ENCODE assay signal across 18 cellular contexts in the genomic region with DNA sequence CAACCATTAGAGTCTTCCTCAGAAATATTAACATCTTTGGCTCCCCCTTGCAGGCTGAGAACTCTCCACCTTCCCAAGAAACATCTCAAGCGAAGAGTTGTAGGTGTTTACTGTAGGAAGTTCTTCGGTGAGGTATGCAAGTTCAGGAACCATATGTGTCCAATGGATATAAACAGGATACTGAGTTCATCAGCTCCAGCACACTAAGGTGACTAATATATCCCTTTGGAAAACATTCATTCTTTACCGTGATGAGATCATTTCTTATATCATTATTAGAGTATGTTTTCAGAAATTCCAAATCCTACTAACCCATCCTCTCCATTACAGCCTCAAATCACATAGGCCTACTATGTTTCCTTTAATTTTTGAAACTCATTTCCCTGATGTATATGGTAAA.
"Had no signal": no experiment of that assay in that cellular context is flagged by ENCODE, and none has a peak within 500 bp of the region (broad histone marks: within the 10 kb centered on the region; RNA-seq: fewer than 3 reads in every experiment).

No MANE protein-coding gene starts in this region.

- H3K36me3 ChIP-seq: brain microvascular endothelial cell, upper lobe of left lung had no signal

- H3K4me1 Mint-ChIP-seq: activated CD8-positive, alpha-beta memory T cell treated with anti-CD3 and anti-CD28 coated beads, Interleukin-2, amount 10 ng/mL, durations not matched to agents 7 days and 5 days had no signal

- H3K36me3 Mint-ChIP-seq: activated CD8-positive, alpha-beta memory T cell treated with anti-CD3 and anti-CD28 coated beads, Interleukin-2, amount 10 ng/mL, durations not matched to agents 7 days and 5 days; activated naive CD4-positive, alpha-beta T cell treated with anti-CD3 and anti-CD28 coated beads, Interleukin-2, amount 50 U/mL, for 72 hours; natural killer cell treated with Interleukin-12 subunit alpha and Interleukin-12 subunit beta and Interleukin-15 and Interleukin-18, amount 100 ng/mL, for 72 hours had no signal

- FAIRE-seq: endometrium had no signal

- H3K4me3 Mint-ChIP-seq: activated CD8-positive, alpha-beta memory T cell treated with anti-CD3 and anti-CD28 coated beads, Interleukin-2, amount 10 ng/mL, durations not matched to agents 7 days and 5 days; activated T-cell treated with anti-CD3 and anti-CD28 coated beads, Interleukin-2, amount 50 U/mL, for 4 hours; natural killer cell treated with Interleukin-12 subunit alpha and Interleukin-12 subunit beta and Interleukin-15 and Interleukin-18, amount 100 ng/mL, for 72 hours; stimulated activated naive CD8-positive, alpha-beta T cell treated with anti-CD3 and anti-CD28 coated beads, Interleukin-15, Interleukin-2, amounts not matched to agents 100 ng/mL and 50 ng/mL, for 24 hours had no signal

- H3K4me3 ChIP-seq: dorsolateral prefrontal cortex, upper lobe of left lung had no signal

- H3K9me3 Mint-ChIP-seq: activated T-cell treated with anti-CD3 and anti-CD28 coated beads, Interleukin-2, amount 50 U/mL, for 4 hours; natural killer cell treated with Interleukin-12 subunit alpha and Interleukin-12 subunit beta and Interleukin-15 and Interleukin-18, amount 100 ng/mL, for 72 hours; stimulated activated naive CD8-positive, alpha-beta T cell treated with anti-CD3 and anti-CD28 coated beads, Interleukin-15, Interleukin-2, amounts not matched to agents 100 ng/mL and 50 ng/mL, for 24 hours had no signal

- H3K27ac Mint-ChIP-seq: activated CD8-positive, alpha-beta memory T cell treated with anti-CD3 and anti-CD28 coated beads, Interleukin-2, amount 10 ng/mL, durations not matched to agents 7 days and 5 days; activated naive CD4-positive, alpha-beta T cell treated with anti-CD3 and anti-CD28 coated beads, Interleukin-2, amount 50 U/mL, for 72 hours; natural killer cell treated with Interleukin-12 subunit alpha and Interleukin-12 subunit beta and Interleukin-15 and Interleukin-18, amount 100 ng/mL, for 72 hours; stimulated activated naive CD8-positive, alpha-beta T cell treated with anti-CD3 and anti-CD28 coated beads, Interleukin-15, Interleukin-2, amounts not matched to agents 100 ng/mL and 50 ng/mL, for 24 hours had no signal

- H3K27ac ChIP-seq: brain microvascular endothelial cell, dorsolateral prefrontal cortex, upper lobe of left lung had no signal

- H3K27me3 ChIP-seq: brain microvascular endothelial cell, dorsolateral prefrontal cortex, upper lobe of left lung had no signal

- H3K4me1 ChIP-seq: upper lobe of left lung had no signal

- H3K9me3 ChIP-seq: upper lobe of left lung had no signal

- DNase-seq: activated CD4-positive, alpha-beta T cell treated with anti-CD3 and anti-CD28 coated beads, Interleukin-2, amount 50 U/mL, for 4 hours; activated CD4-positive, CD25-positive, alpha-beta regulatory T cell treated with anti-CD3 and anti-CD28 coated beads, Interleukin-2, amount 50 U/mL, for 72 hours; activated CD8-positive, alpha-beta memory T cell treated with anti-CD3 and anti-CD28 coated beads, Interleukin-2, amount 10 ng/mL, durations not matched to agents 7 days and 5 days; activated effector memory CD4-positive, alpha-beta T cell treated with anti-CD3 and anti-CD28 coated beads, Interleukin-2, amount 50 U/mL, for 16 hours; activated T-cell treated with anti-CD3 and anti-CD28 coated beads, Interleukin-2, amount 50 U/mL, for 4 hours; amniotic stem cell; brain microvascular endothelial cell; cerebellar nuclear complex; dorsolateral prefrontal cortex; head of caudate nucleus; mammary epithelial cell; stimulated activated CD4-positive, alpha-beta T cell treated with anti-CD3 and anti-CD28 coated beads, Interleukin-15, amount 100 ng/mL, for 24 hours; stimulated activated CD4-positive, alpha-beta T cell treated with anti-CD3 and anti-CD28 coated beads, Interleukin-4, amount 100 ng/mL, for 24 hours; upper lobe of left lung had no signal
